Comparison of ENCODE assay signal across 1 cellular context in the genomic region with DNA sequence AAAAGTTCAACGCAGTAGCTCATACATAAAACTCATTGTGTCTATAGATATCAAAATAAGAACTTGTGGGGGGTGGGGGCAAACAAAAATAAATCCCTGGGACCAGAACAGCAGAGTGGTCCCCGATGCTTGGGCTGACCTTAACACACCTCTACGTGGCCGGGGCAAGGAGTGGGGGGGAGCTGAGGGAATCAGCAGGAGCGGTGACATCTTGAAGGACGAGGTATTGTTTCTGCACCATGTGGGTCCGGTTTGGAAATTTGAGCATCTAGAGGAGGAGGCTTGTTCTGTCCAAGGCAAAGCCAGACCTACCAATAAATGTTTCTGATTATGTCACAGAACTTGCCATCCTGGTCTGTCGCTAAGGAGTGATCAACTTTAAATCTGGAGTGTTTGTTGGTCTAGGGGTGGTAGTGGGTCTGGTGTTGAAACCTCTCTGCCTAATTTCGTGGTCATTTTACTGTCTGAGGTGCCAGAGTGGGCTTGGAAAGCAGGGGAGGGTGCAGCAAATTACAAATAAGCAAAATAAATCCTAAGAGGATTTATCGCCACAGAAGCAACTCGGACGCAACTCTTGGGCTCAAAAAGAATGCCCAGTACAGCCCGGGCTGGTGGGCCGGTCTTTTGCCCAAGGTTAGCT.
TF ChIP-seq lines count a peak whose summit lies in the region.

No MANE protein-coding gene starts in this region.

TF ChIP-seq in K562, 482 proteins besides CTCF, POLR2A, EP300 and RAD21 (continued from another document):
- TF ChIP-seq CC2D1A (IDR thresholded peaks at IDR 0.05) = no peak
- TF ChIP-seq, protein P1, sequence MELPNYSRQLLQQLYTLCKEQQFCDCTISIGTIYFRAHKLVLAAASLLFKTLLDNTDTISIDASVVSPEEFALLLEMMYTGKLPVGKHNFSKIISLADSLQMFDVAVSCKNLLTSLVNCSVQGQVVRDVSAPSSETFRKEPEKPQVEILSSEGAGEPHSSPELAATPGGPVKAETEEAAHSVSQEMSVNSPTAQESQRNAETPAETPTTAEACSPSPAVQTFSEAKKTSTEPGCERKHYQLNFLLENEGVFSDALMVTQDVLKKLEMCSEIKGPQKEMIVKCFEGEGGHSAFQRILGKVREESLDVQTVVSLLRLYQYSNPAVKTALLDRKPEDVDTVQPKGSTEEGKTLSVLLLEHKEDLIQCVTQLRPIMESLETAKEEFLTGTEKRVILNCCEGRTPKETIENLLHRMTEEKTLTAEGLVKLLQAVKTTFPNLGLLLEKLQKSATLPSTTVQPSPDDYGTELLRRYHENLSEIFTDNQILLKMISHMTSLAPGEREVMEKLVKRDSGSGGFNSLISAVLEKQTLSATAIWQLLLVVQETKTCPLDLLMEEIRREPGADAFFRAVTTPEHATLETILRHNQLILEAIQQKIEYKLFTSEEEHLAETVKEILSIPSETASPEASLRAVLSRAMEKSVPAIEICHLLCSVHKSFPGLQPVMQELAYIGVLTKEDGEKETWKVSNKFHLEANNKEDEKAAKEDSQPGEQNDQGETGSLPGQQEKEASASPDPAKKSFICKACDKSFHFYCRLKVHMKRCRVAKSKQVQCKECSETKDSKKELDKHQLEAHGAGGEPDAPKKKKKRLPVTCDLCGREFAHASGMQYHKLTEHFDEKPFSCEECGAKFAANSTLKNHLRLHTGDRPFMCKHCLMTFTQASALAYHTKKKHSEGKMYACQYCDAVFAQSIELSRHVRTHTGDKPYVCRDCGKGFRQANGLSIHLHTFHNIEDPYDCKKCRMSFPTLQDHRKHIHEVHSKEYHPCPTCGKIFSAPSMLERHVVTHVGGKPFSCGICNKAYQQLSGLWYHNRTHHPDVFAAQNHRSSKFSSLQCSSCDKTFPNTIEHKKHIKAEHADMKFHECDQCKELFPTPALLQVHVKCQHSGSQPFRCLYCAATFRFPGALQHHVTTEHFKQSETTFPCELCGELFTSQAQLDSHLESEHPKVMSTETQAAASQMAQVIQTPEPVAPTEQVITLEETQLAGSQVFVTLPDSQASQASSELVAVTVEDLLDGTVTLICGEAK (IDR thresholded peaks at IDR 0.05) = 0 out of 2 replicates have a peak, but pooled peaks have one; percentile 32
- TF ChIP-seq, protein P1 (CRISPR knock-in tag; IDR thresholded peaks at IDR 0.05) = no peak
- TF ChIP-seq ZNF77 (CRISPR knock-in tag; IDR thresholded peaks at IDR 0.05) = no peak
- TF ChIP-seq ETS2 (tag; IDR thresholded peaks at IDR 0.05; ENCODE audit: borderline replicate concordance, poor library complexity, severe bottlenecking) = no peak
